In the genomic region with DNA sequence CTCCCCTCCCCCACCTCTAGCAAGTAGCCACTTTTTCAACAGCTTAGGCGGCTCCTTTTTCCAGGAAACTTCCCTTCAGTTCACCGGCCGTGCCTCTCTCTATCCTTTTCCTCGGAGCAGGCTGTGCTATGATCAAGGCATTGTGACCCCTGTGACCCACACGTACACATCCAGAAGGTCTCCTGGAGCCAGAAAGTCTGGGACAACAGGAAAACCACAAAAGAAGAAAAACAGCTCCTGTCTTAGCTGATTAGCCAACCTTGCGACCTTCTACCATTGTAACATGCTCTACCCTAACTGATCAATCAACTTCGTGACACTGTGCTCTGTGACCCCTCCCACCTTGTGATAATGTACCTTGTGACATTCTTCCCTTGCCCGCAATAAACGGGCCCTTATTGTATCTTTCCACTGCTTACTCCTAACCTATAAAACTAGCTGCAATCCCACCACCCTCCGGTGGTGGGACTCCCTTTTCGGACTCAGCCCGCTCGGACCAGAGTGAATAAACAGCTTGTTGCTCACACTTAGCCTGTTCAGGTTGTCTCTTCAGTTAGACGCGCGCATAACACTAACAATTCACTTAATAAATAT, we compare ENCODE assay signal across 8 cellular contexts. TPM values are rescaled to one million over a fixed set of nuclear protein-coding genes. Genes with fewer than 3 reads are reported as not detected.
DNase-seq lines count a peak whose midpoint lies in the region; ATAC-seq and TF ChIP-seq lines count a peak whose summit lies in the region.

No MANE protein-coding gene starts in this region.

- ATAC-seq in HG02798 (IDR thresholded peaks at IDR 0.05; ENCODE audit: poor library complexity, unreplicated experiment) = peak; percentile 48
- peak; percentile 49 to 57 (median 54) for ATAC-seq in right lobe of liver

- H3K27me3 ChIP-seq in duodenal mucosa (ENCODE audit: control insufficient read depth in 1 of 2, insufficient read depth in 2 of 2, low read length in 2 of 2) (no peaks in the 10 kb centered on the region), right lobe of liver (no peaks in the 10 kb centered on the region)

- H3K27ac ChIP-seq in duodenal mucosa (ENCODE audit: low read depth, low read length) (peak overlapping the region; percentile 15), right lobe of liver (peak overlapping the region; percentile 48 to 68 (median 56))

- intact Hi-C loops in right lobe of liver (cut with DNase I) = no loop called here
- intact Hi-C loops in posterior vena cava (cut with DNase I) = loop anchor here in 1 of 2 donors (5.0 kb wide), 1 partner anchor 39 kb away; no protein-coding TSS in a partner anchor

- H3K9me3 ChIP-seq in duodenal mucosa (ENCODE audit: control insufficient read depth in 1 of 2, low read length in 2 of 2) (no peaks in the 10 kb centered on the region), right lobe of liver (no peaks in the 10 kb centered on the region)

- TF ChIP-seq POLR2A in right lobe of liver (IDR thresholded peaks at IDR 0.05) = no peak

- peak overlapping the region; percentile 21 to 67 for H3K9ac ChIP-seq in duodenal mucosa (ENCODE audit: low read depth in 1 of 2, low read length in 2 of 2)

- WGBS in right lobe of liver (ENCODE audit: insufficient coverage, low coverage, low lambda C conversion rate, missing lambda C conversion rate) = 3% methylated on average over 14 of the region's 16 CpGs

- TF ChIP-seq CTCF in WI38 (IDR thresholded peaks at IDR 0.05; ENCODE audit: low read depth, low read length) = peak; percentile 40; the same call in 1 of the 2 replicates
- peak in 2 of 4 donors; percentile 25 to 44 for TF ChIP-seq CTCF in right lobe of liver (IDR thresholded peaks at IDR 0.05)

- peaks cover 8 to 14% of the 10 kb centered on the region in 2 donors for H3K4me1 ChIP-seq in duodenal mucosa (ENCODE audit: control insufficient read depth in 1 of 2, insufficient read depth in 2 of 2, low read length in 2 of 2)
- H3K4me1 ChIP-seq in right lobe of liver = peaks cover 0 to 17% (median 2%) of the 10 kb centered on the region in 4 donors

- H3K4me3 ChIP-seq in WI38 (ENCODE audit: low read depth, low read length) = peak overlapping the region; percentile 89
- H3K4me3 ChIP-seq in duodenal mucosa (ENCODE audit: low read depth in 1 of 2, low read length in 2 of 2) = peak overlapping the region; percentile 97 to 99
- peak overlapping the region; percentile 55 to 62 (median 55) for H3K4me3 ChIP-seq in right lobe of liver

- DNase-seq in GM04504 (ENCODE audit: low read depth) (peak; percentile 27), NCI-H345 (lab: John Stamatoyannopoulos, UW) (peak; percentile 63), right lobe of liver (peak; percentile 56 to 65 (median 62)), posterior vena cava (ENCODE audit: low spot score) (no peak)
- peak; percentile 45 to 48 for DNase-seq in stimulated activated CD8-positive, alpha-beta memory T cell treated with anti-CD3 and anti-CD28 coated beads, Interleukin-15, amount 100 ng/mL, for 48 hours (ENCODE audit: low read depth in 2 of 2)

- H3K36me3 ChIP-seq in duodenal mucosa (ENCODE audit: control insufficient read depth in 1 of 2, insufficient read depth in 2 of 2, low read length in 2 of 2) = no peaks in the 10 kb centered on the region
- no peaks in the 10 kb centered on the region for H3K36me3 ChIP-seq in right lobe of liver

RNA-seq across cellular contexts. Expression of a gene that starts 24.2 kb away (rescaled TPM):
- total RNA-seq in right lobe of liver = under 1 TPM; 0.18 to 0.62 (median 0.41) TPM
- total RNA-seq in posterior vena cava = 1 to 10 TPM in 1 of 2 donors, under 1 TPM in 1; 0.90 to 1.7 TPM

RNA-seq across cellular contexts. Expression of a gene that starts 57.1 kb away (rescaled TPM):
- total RNA-seq in right lobe of liver = 10 to 100 TPM; 31.5 to 54.8 (median 36.7) TPM
- total RNA-seq in posterior vena cava = 10 to 100 TPM; 30.8 to 35.4 TPM
